8 cellular contexts compared by ENCODE assay signal in the genomic region with DNA sequence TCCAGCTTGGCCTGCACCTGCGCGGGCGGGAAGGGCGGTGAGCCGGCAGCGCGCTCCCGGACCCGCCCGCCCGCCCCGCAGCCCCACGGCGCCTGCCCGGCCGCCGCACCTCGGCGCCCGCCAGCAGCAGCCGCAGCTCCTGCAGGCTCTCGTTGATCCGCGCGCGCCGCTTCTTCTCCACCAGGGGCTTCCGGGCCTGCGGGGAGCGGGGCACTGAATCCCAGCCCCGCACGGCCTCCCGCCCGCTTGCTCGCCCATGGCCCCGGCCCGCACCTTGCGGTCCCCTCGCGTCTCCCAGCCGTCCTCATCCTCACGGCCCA. TPM values are rescaled to one million over a fixed set of nuclear protein-coding genes. Genes with fewer than 3 reads are reported as not detected.
DNase-seq lines count a peak whose midpoint lies in the region; ATAC-seq and TF ChIP-seq lines count a peak whose summit lies in the region.

No MANE protein-coding gene starts in this region.

- peak in 2 of 10 experiments; percentile 25 to 31 for DNase-seq in CD4-positive, alpha-beta T cell
- DNase-seq in GM23338 (ENCODE audit: low spot score) (peak; percentile 56), SK-N-MC (ENCODE audit: low read depth, low spot score) (no peak), foreskin fibroblast (peak in 1 of 2 donors; percentile 19), nucleus accumbens (lab: John Stamatoyannopoulos, UW) (no peak), NCI-H82 (lab: John Stamatoyannopoulos, UW) (no peak)

- H3K4me1 Mint-ChIP-seq in CD4-positive, alpha-beta T cell (ENCODE audit: low read depth) = peaks cover 12% of the 10 kb centered on the region
- peaks cover 20% of the 10 kb centered on the region for H3K4me1 Mint-ChIP-seq in GM23338

- H3K9ac ChIP-seq in SK-N-MC (ENCODE audit: insufficient read length) (peak overlapping the region; percentile 73), skeletal muscle satellite cell (ENCODE audit: low read depth, low read length) (peak overlapping the region; percentile 71)

- H3K27me3 Mint-ChIP-seq in CD4-positive, alpha-beta T cell = peaks cover 32% of the 10 kb centered on the region
- peaks cover 43% of the 10 kb centered on the region for H3K27me3 Mint-ChIP-seq in GM23338 (ENCODE audit: insufficient read depth, low read depth, poor library complexity)

- H3K4me3 ChIP-seq in GM23338 (peak overlapping the region; percentile 64), SK-N-MC (peak overlapping the region; percentile 90), foreskin fibroblast (ENCODE audit: low read depth in 1 of 2, low read length in 2 of 2) (peak overlapping the region; percentile 46 to 49), skeletal muscle satellite cell (ENCODE audit: low read length) (peak overlapping the region; percentile 87)

- peaks cover 4% of the 10 kb centered on the region; the same call in 1 of the 2 replicates for H3F3A ChIP-seq in GM23338 (replicated peaks; ENCODE audit: low read depth)

- H3K27ac ChIP-seq in CD4-positive, alpha-beta T cell (ENCODE audit: low read depth, low read length) = no peak overlapping the region
- no peak overlapping the region for H3K27ac ChIP-seq in GM23338 (ENCODE audit: low read depth)
- H3K27ac ChIP-seq in SK-N-MC = no peak overlapping the region

- peaks cover 7% of the 10 kb centered on the region; the same call in 1 of the 2 replicates for H3K4me1 ChIP-seq in GM23338 (ENCODE audit: insufficient read depth)
- H3K4me1 ChIP-seq in skeletal muscle satellite cell (ENCODE audit: control insufficient read depth, insufficient read depth, low read length) = peaks cover 16% of the 10 kb centered on the region

- POLR2A ChIA-PET in CD4-positive, alpha-beta T cell (lab: Charles Lee) = interaction anchor here (1.0 to 2.0 kb wide), 5 partner anchors 18 to 548 kb away, joined by 3 to 7 read pairs (median 4); no protein-coding TSS in a partner anchor

- peak overlapping the region; percentile 74; the same call in 1 of the 2 replicates for H3K4me2 ChIP-seq in GM23338
- peak overlapping the region; percentile 93 for H3K4me2 ChIP-seq in skeletal muscle satellite cell (ENCODE audit: low read length)

- intact Hi-C loops in CD4-positive, alpha-beta T cell (cut with DNase I, micrococcal nuclease) = loop anchor here in 1 of 2 experiments (10.0 kb wide), 1 partner anchor 275 kb away; a partner anchor contains a TSS

- peaks cover 3% of the 10 kb centered on the region for H3K9me2 ChIP-seq in GM23338 (ENCODE audit: insufficient read depth)

- peaks cover 6% of the 10 kb centered on the region; the same call in 1 of the 2 replicates for H4K20me1 ChIP-seq in GM23338 (replicated peaks; ENCODE audit: insufficient read depth)

- H3K27ac Mint-ChIP-seq in CD4-positive, alpha-beta T cell = no peak overlapping the region
- no peak overlapping the region for H3K27ac Mint-ChIP-seq in GM23338

- H3K36me3 ChIP-seq in GM23338 (ENCODE audit: insufficient read depth) (no peaks in the 10 kb centered on the region), SK-N-MC (ENCODE audit: insufficient read depth, low read length) (no peaks in the 10 kb centered on the region), skeletal muscle satellite cell (ENCODE audit: insufficient read depth, low read length) (no peaks in the 10 kb centered on the region)

- H3K27me3 ChIP-seq in CD4-positive, alpha-beta T cell (ENCODE audit: control insufficient read depth, insufficient read depth, low read length) = peaks cover 13% of the 10 kb centered on the region
- H3K27me3 ChIP-seq in GM23338 (ENCODE audit: insufficient read depth) = peaks cover 64% of the 10 kb centered on the region
- H3K27me3 ChIP-seq in skeletal muscle satellite cell (ENCODE audit: control insufficient read depth, insufficient read depth, low read length) = peaks cover 23% of the 10 kb centered on the region

- no peaks in the 10 kb centered on the region for H3K79me2 ChIP-seq in GM23338 (replicated peaks; ENCODE audit: insufficient read depth)

- CTCF ChIA-PET in CD4-positive, alpha-beta T cell (lab: Charles Lee) = interaction anchor here (0.7 kb wide), 1 partner anchor 35 kb away, joined by 3 read pairs; no protein-coding TSS in a partner anchor

- peak; percentile 43 for ATAC-seq in CD4-positive, alpha-beta T cell (ENCODE audit: poor library complexity)
- ATAC-seq in GM23338 = no peak
- no peak for ATAC-seq in HG03469 (IDR thresholded peaks at IDR 0.05; ENCODE audit: unreplicated experiment)

- H3K36me3 Mint-ChIP-seq in CD4-positive, alpha-beta T cell (ENCODE audit: low read depth) = peaks cover 6% of the 10 kb centered on the region
- H3K36me3 Mint-ChIP-seq in GM23338 (ENCODE audit: low read depth) = peaks cover 7% of the 10 kb centered on the region

- no peaks in the 10 kb centered on the region for H3K9me3 ChIP-seq in CD4-positive, alpha-beta T cell (ENCODE audit: control insufficient read depth, low read length)
- no peaks in the 10 kb centered on the region for H3K9me3 ChIP-seq in SK-N-MC (ENCODE audit: low read depth, low read length)
- no peaks in the 10 kb centered on the region for H3K9me3 ChIP-seq in skeletal muscle satellite cell (replicated peaks; ENCODE audit: low read length)

- peak overlapping the region; percentile 15 for H3K4me3 Mint-ChIP-seq in CD4-positive, alpha-beta T cell
- peak overlapping the region; percentile 33; the same call in 1 of the 3 replicates for H3K4me3 Mint-ChIP-seq in GM23338

- H3K9me3 Mint-ChIP-seq in CD4-positive, alpha-beta T cell = no peaks in the 10 kb centered on the region
- peaks cover 8% of the 10 kb centered on the region for H3K9me3 Mint-ChIP-seq in GM23338

- TF ChIP-seq CTCF in CD4-positive, alpha-beta T cell (IDR thresholded peaks at IDR 0.05) = no peak
- TF ChIP-seq CTCF in GM23338 (conservative IDR thresholded peaks at IDR 0.05; ENCODE audit: low read depth in 2 of 2) = no peak
- no peak for TF ChIP-seq CTCF in foreskin fibroblast (IDR thresholded peaks at IDR 0.05; ENCODE audit: low read depth, low read length)

- H2AFZ ChIP-seq in GM23338 = no peak overlapping the region

TF ChIP-seq in GM23338, 12 proteins besides CTCF, POLR2A, EP300 and RAD21:
- no peak for TF ChIP-seq ZNF331 (CRISPR knock-in tag; IDR thresholded peaks at IDR 0.05; ENCODE audit: low read depth)
- no peak for TF ChIP-seq POLR2AphosphoS5 (IDR thresholded peaks at IDR 0.05; ENCODE audit: low read depth)
- TF ChIP-seq EZH2 (IDR thresholded peaks at IDR 0.05; ENCODE audit: low read depth, unreplicated experiment) = no peak
- no peak for TF ChIP-seq ZNF114 (CRISPR knock-in tag; IDR thresholded peaks at IDR 0.05)
- no peak for TF ChIP-seq EZH2phosphoT487 (IDR thresholded peaks at IDR 0.05; ENCODE audit: unreplicated experiment)

RNA-seq across cellular contexts. Expression of a gene that starts 0.3 kb away (rescaled TPM):
- total RNA-seq in CD4-positive, alpha-beta T cell = 1 to 10 TPM; 1.5 to 1.9 TPM
- total RNA-seq in GM23338 (2014; rRNA removed; shearing (Covaris generic)) = 76.3 and 85.5 TPM in 2 replicates
- polyA plus RNA-seq in GM23338 (2016; fragmentation: Nextera tagmentation; extraction: Ambion mirVana) = 38.8 and 42.7 TPM in 2 replicates
- total RNA-seq in skeletal muscle satellite cell (2012; rRNA removed) = 3.5 and 15.1 TPM in 2 replicates

RNA-seq across cellular contexts. Expression of a gene that starts 36.0 kb away (rescaled TPM):
- 100 to 1,000 TPM; 133 to 143 TPM for total RNA-seq in CD4-positive, alpha-beta T cell
- total RNA-seq in GM23338 (2014; rRNA removed; shearing (Covaris generic)) = 17.0 and 29.7 TPM in 2 replicates
- polyA plus RNA-seq in GM23338 (2016; fragmentation: Nextera tagmentation; extraction: Ambion mirVana) = 35.9 and 36.3 TPM in 2 replicates
- total RNA-seq in skeletal muscle satellite cell (2012; rRNA removed) = 23.2 and 27.1 TPM in 2 replicates

RNA-seq across cellular contexts. Expression of a gene that starts 48.9 kb away (rescaled TPM):
- 10 to 100 TPM; 33.8 to 38.2 TPM for total RNA-seq in CD4-positive, alpha-beta T cell
- 4.6 TPM in 2 replicates for total RNA-seq in GM23338 (2014; rRNA removed; shearing (Covaris generic))
- 2.2 and 2.3 TPM in 2 replicates for polyA plus RNA-seq in GM23338 (2016; fragmentation: Nextera tagmentation; extraction: Ambion mirVana)
- 1.5 and 3.7 TPM in 2 replicates for total RNA-seq in skeletal muscle satellite cell (2012; rRNA removed)

Comparison
In these comparisons a context has a peak if more than half of its experiments do, and no peak if none do; other contexts are left out.
1. RNA of a gene that starts 0.3 kb away (total RNA-seq): 76.3 to 85.5 TPM in GM23338; 1.5 to 1.9 TPM in CD4-positive, alpha-beta T cell; every median in the first group is over 10 times any median in the second.
2. Peak in every context shown above with its lines, with median percentiles within 50 percentile points of each other: H3K4me3 ChIP-seq.